In genomic region chr5:95949810-95950209, GRCh38 we compare ENCODE assay signal across 16 cellular contexts. TPM values are rescaled to one million over a fixed set of nuclear protein-coding genes. Genes with fewer than 3 reads are reported as not detected.
DNase-seq lines count a peak whose midpoint lies in the region; ATAC-seq, FAIRE-seq and TF ChIP-seq lines count a peak whose summit lies in the region.
"Had no signal": no experiment of that assay in that cellular context is flagged by ENCODE, and none has a peak within 500 bp of the region (broad histone marks: within the 10 kb centered on the region; RNA-seq: fewer than 3 reads in every experiment).

No MANE protein-coding gene starts in this region.

- peaks cover 21% of the 10 kb centered on the region for H3K36me3 Mint-ChIP-seq in activated naive CD8-positive, alpha-beta T cell treated with anti-CD3 and anti-CD28 coated beads, Interleukin-2, amount 10 ng/mL, durations not matched to agents 7 days and 5 days
- peaks cover 26% of the 10 kb centered on the region for H3K36me3 Mint-ChIP-seq in activated naive CD8-positive, alpha-beta T cell treated with anti-CD3 and anti-CD28 coated beads for 36 hours
- H3K36me3 Mint-ChIP-seq in progenitor cell of endocrine pancreas (ENCODE audit: insufficient read depth) = peaks cover 37% of the 10 kb centered on the region

- ATAC-seq in activated naive CD8-positive, alpha-beta T cell treated with anti-CD3 and anti-CD28 coated beads, Interleukin-2, amount 10 ng/mL, durations not matched to agents 7 days and 5 days (ENCODE audit: low read depth) = peak; percentile 18
- ATAC-seq in GM21737 (IDR thresholded peaks at IDR 0.05; ENCODE audit: unreplicated experiment) (peak; percentile 56), HG03280 (IDR thresholded peaks at IDR 0.05; ENCODE audit: unreplicated experiment) (peak; percentile 47)
- ATAC-seq: activated CD4-positive, CD25-positive, alpha-beta regulatory T cell treated with anti-CD3 and anti-CD28 coated beads, Interleukin-2, amount 50 U/mL, for 24 hours; heart right ventricle had no signal

- TF ChIP-seq CTCF in progenitor cell of endocrine pancreas (IDR thresholded peaks at IDR 0.05; ENCODE audit: unreplicated experiment) = no peak
- no peak for TF ChIP-seq CTCF in lower leg skin (IDR thresholded peaks at IDR 0.05)

- peaks cover 6% of the 10 kb centered on the region for H3K9me3 Mint-ChIP-seq in activated naive CD8-positive, alpha-beta T cell treated with anti-CD3 and anti-CD28 coated beads, Interleukin-2, amount 10 ng/mL, durations not matched to agents 7 days and 5 days
- H3K9me3 Mint-ChIP-seq in activated naive CD8-positive, alpha-beta T cell treated with anti-CD3 and anti-CD28 coated beads for 36 hours = peaks cover 9% of the 10 kb centered on the region
- H3K9me3 Mint-ChIP-seq in progenitor cell of endocrine pancreas (ENCODE audit: low read depth) = peaks cover 6% of the 10 kb centered on the region

- FAIRE-seq in small intestine (lab: Jason Lieb, UNC) = no peak

- POLR2A ChIA-PET in activated naive CD8-positive, alpha-beta T cell treated with anti-CD3 and anti-CD28 coated beads, Interleukin-2, amount 10 ng/mL, durations not matched to agents 7 days and 5 days (lab: Charles Lee) = no interaction called here

- peak overlapping the region; percentile 6 for H3K4me3 Mint-ChIP-seq in activated naive CD8-positive, alpha-beta T cell treated with anti-CD3 and anti-CD28 coated beads, Interleukin-2, amount 10 ng/mL, durations not matched to agents 7 days and 5 days
- H3K4me3 Mint-ChIP-seq in activated naive CD8-positive, alpha-beta T cell treated with anti-CD3 and anti-CD28 coated beads for 36 hours = no peak overlapping the region
- no peak overlapping the region for H3K4me3 Mint-ChIP-seq in progenitor cell of endocrine pancreas (ENCODE audit: low read depth)

- no peak overlapping the region for H3K27ac Mint-ChIP-seq in activated naive CD8-positive, alpha-beta T cell treated with anti-CD3 and anti-CD28 coated beads, Interleukin-2, amount 10 ng/mL, durations not matched to agents 7 days and 5 days
- no peak overlapping the region for H3K27ac Mint-ChIP-seq in activated naive CD8-positive, alpha-beta T cell treated with anti-CD3 and anti-CD28 coated beads for 36 hours
- H3K27ac Mint-ChIP-seq in progenitor cell of endocrine pancreas = peak overlapping the region; percentile 4

- no peak for DNase-seq in activated naive CD8-positive, alpha-beta T cell treated with anti-CD3 and anti-CD28 coated beads, Interleukin-2, amount 10 ng/mL, durations not matched to agents 7 days and 5 days
- no peak for DNase-seq in activated naive CD8-positive, alpha-beta T cell treated with anti-CD3 and anti-CD28 coated beads for 36 hours
- DNase-seq in progenitor cell of endocrine pancreas (ENCODE audit: low spot score, unreplicated experiment) (no peak), small intestine (no peak), NCI-H510A treated with DMSO at 0.1 percent for 48 hours (lab: John Stamatoyannopoulos, UW) (no peak), lower leg skin (ENCODE audit: low spot score in 2 of 2) (no peak)
- DNase-seq: dorsolateral prefrontal cortex, GDM1, heart right ventricle, NCI-H226, trophoblast cell had no signal

- H3K36me3 ChIP-seq in small intestine (ENCODE audit: control insufficient read depth in 2 of 2, insufficient read depth in 2 of 2, low read length in 2 of 2) = no peaks in the 10 kb centered on the region
- H3K36me3 ChIP-seq: heart right ventricle, prostate gland had no signal

- no peak for TF ChIP-seq POLR2A in lower leg skin (IDR thresholded peaks at IDR 0.05)

- 67 to 78% (median 67%) methylated on average over 1 of the region's 1 CpG for WGBS in small intestine, 3 donors
- 62 to 70% methylated on average over 1 of the region's 1 CpG for WGBS in lower leg skin, 2 donors

- no peaks in the 10 kb centered on the region for H3K27me3 Mint-ChIP-seq in activated naive CD8-positive, alpha-beta T cell treated with anti-CD3 and anti-CD28 coated beads, Interleukin-2, amount 10 ng/mL, durations not matched to agents 7 days and 5 days
- no peaks in the 10 kb centered on the region for H3K27me3 Mint-ChIP-seq in activated naive CD8-positive, alpha-beta T cell treated with anti-CD3 and anti-CD28 coated beads for 36 hours
- H3K27me3 Mint-ChIP-seq in progenitor cell of endocrine pancreas = no peaks in the 10 kb centered on the region

- H3K27ac ChIP-seq in small intestine (ENCODE audit: low read depth in 1 of 2, low read length in 1 of 2) = no peak overlapping the region
- H3K27ac ChIP-seq: heart right ventricle, prostate gland had no signal

- no peaks in the 10 kb centered on the region for H3K4me1 ChIP-seq in small intestine (ENCODE audit: control insufficient read depth in 2 of 2, insufficient read depth in 1 of 2, low read depth in 1 of 2, low read length in 1 of 2)
- H3K4me1 ChIP-seq: prostate gland had no signal

- intact Hi-C loops in lower leg skin (cut with DNase I; ENCODE audit: low total_unique reads) = loop anchor here (10.0 kb wide), 1 partner anchor 85 kb away; no protein-coding TSS in a partner anchor

- no peak overlapping the region for H3K4me3 ChIP-seq in small intestine (ENCODE audit: low read depth in 1 of 2, low read length in 2 of 2)
- no peak overlapping the region for H3K4me3 ChIP-seq in lower leg skin (ENCODE audit: low read depth, poor library complexity, severe bottlenecking)
- H3K4me3 ChIP-seq: dorsolateral prefrontal cortex, heart right ventricle, lung, prostate gland had no signal

- H3K4me1 Mint-ChIP-seq in activated naive CD8-positive, alpha-beta T cell treated with anti-CD3 and anti-CD28 coated beads, Interleukin-2, amount 10 ng/mL, durations not matched to agents 7 days and 5 days = peaks cover 17% of the 10 kb centered on the region
- peaks cover 28% of the 10 kb centered on the region for H3K4me1 Mint-ChIP-seq in activated naive CD8-positive, alpha-beta T cell treated with anti-CD3 and anti-CD28 coated beads for 36 hours
- H3K4me1 Mint-ChIP-seq in progenitor cell of endocrine pancreas (ENCODE audit: low read depth) = peaks cover 45% of the 10 kb centered on the region

- no peaks in the 10 kb centered on the region for H3K27me3 ChIP-seq in small intestine (ENCODE audit: control insufficient read depth in 2 of 2, insufficient read depth in 2 of 2, low read length in 2 of 2)
- H3K27me3 ChIP-seq: dorsolateral prefrontal cortex, heart right ventricle had no signal

- H3K9me3 ChIP-seq in small intestine (ENCODE audit: control insufficient read depth, low read depth) = no peaks in the 10 kb centered on the region
- H3K9me3 ChIP-seq: heart right ventricle, prostate gland had no signal

RNA-seq across cellular contexts. Expression of gene ELL2, which starts 11.8 kb away (rescaled TPM):
- total RNA-seq in activated naive CD8-positive, alpha-beta T cell treated with anti-CD3 and anti-CD28 coated beads, Interleukin-2, amount 10 ng/mL, durations not matched to agents 7 days and 5 days = 10 to 100 TPM; 11.6 to 15.0 TPM
- total RNA-seq in activated naive CD8-positive, alpha-beta T cell treated with anti-CD3 and anti-CD28 coated beads for 36 hours = 10 to 100 TPM; 41.9 to 45.6 TPM
- total RNA-seq in progenitor cell of endocrine pancreas (124 and 145 TPM in 2 replicates), lower leg skin (10 to 100 TPM; 32.4 to 50.3 (median 45.1) TPM)
- 10 to 100 TPM in 2 of 3 donors, 1 to 10 TPM in 1; 9.7 to 13.9 (median 10.5) TPM for polyA plus RNA-seq in small intestine
